In the genomic region with DNA sequence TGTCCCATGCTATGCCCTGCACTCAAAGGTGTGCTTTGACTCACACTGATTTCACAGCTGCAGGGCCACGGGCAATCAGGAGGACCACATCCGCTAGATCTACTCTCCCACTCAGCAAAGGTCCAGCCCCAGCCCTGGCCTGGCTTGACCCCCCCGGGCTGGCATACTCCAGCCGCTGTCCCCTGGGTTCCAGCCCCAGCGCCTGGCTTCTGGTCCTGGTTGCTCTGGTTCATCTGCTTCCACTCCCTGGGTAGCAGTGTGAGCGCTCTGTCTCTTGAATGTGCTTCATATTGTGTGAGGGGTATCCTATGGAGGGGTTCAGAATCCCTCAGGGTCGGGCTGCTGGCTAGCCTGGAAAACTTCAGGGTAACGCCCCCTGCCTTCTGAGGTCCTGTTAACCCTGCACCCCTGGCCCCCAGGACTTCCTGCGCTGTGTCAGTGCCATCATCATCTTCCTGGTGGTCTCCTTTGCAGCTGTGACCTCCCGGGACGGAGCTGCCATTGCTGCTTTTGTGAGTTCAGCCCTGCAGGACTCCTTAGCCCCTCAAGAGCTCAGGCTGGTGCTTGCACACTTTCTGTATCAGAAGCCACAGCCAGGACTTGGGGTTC, we compare ENCODE assay signal across 22 cellular contexts. TPM values are rescaled to one million over a fixed set of nuclear protein-coding genes. Genes with fewer than 3 reads are reported as not detected.
A peak's percentile ranks its signal among the peaks of the same experiment; 100 is the strongest.
DNase-seq lines count a peak whose midpoint lies in the region; ATAC-seq, FAIRE-seq and TF ChIP-seq lines count a peak whose summit lies in the region.
"Had no signal": no experiment of that assay in that cellular context is flagged by ENCODE, and none has a peak within 500 bp of the region (broad histone marks: within the 10 kb centered on the region; RNA-seq: fewer than 3 reads in every experiment).

No MANE protein-coding gene starts in this region.

- no peaks in the 10 kb centered on the region for H3K79me2 ChIP-seq in HepG2 (ENCODE audit: insufficient read depth, low read length)
- no peaks in the 10 kb centered on the region for H3K79me2 ChIP-seq in neural progenitor cell (ENCODE audit: low read depth)

- no peak overlapping the region for H3K27ac Mint-ChIP-seq in neural progenitor cell
- H3K27ac Mint-ChIP-seq: CD4-positive, alpha-beta memory T cell had no signal

- TF ChIP-seq POLR2A in HepG2 (IDR thresholded peaks at IDR 0.05; ENCODE audit: insufficient read depth in 1 of 2, low read depth in 2 of 2, low read length in 2 of 2) (no peak), right lobe of liver (IDR thresholded peaks at IDR 0.05) (no peak)

- no TSS peak for BruUV-seq in HepG2 (replicated peaks; lab: Mats Ljungman, UMichigan)

- H4K20me1 ChIP-seq in HepG2 (ENCODE audit: insufficient read depth, low read length) (no peaks in the 10 kb centered on the region), neural progenitor cell (ENCODE audit: low read depth) (no peaks in the 10 kb centered on the region)

- H3K9me3 Mint-ChIP-seq in neural progenitor cell: no peaks in the 10 kb centered on the region
- H3K9me3 Mint-ChIP-seq: CD4-positive, alpha-beta memory T cell had no signal

- peaks cover 12% of the 10 kb centered on the region for H3F3A ChIP-seq in neural progenitor cell (ENCODE audit: low read depth)

- POLR2A ChIA-PET in HepG2 (lab: Yijun Ruan, JAX): interaction anchor here (1.2 kb wide), 1 partner anchor 52 kb away, joined by 3 read pairs; no protein-coding TSS in a partner anchor

- no peak overlapping the region for H3K27ac ChIP-seq in HepG2 (ENCODE audit: extremely low read length, insufficient read depth, low read length)
- H3K27ac ChIP-seq in right lobe of liver: no peak overlapping the region
- H3K27ac ChIP-seq in heart right ventricle: no peak overlapping the region
- H3K27ac ChIP-seq in neural progenitor cell: no peak overlapping the region
- H3K27ac ChIP-seq: GM23248, HL-60 had no signal

- DNase-seq in HepG2 (ENCODE audit: low spot score) (no peak), right lobe of liver (no peak), heart right ventricle (no peak), neural progenitor cell (ENCODE audit: low spot score) (no peak), HT-29 (ENCODE audit: low spot score) (no peak), D341Med (ENCODE audit: low spot score) (no peak)
- DNase-seq: BE2C; CD4-positive, alpha-beta memory T cell; GF-D8; GM23248; MM.1S; NCI-H1092; NCI-H146; NCI-H2081 treated with DMSO at 0.1 percent for 48 hours had no signal

- in situ Hi-C loops in HepG2 (cut with HindIII; ENCODE audit: extremely low pct_ligation_motif_present, low pct_unique_long_range_greater_than_20kb): loop anchor here (5.0 kb wide), 2 partner anchors 51 to 116 kb away; no protein-coding TSS in a partner anchor

- TF ChIP-seq EP300 in HepG2 (IDR thresholded peaks at IDR 0.05; ENCODE audit: low read depth in 2 of 2, low read length in 2 of 2): no peak
- no peak for TF ChIP-seq EP300 in HepG2 (CRISPR knock-in tag; IDR thresholded peaks at IDR 0.05; ENCODE audit: borderline replicate concordance)

- H3K4me1 ChIP-seq in HepG2 (ENCODE audit: insufficient read depth, low read length) (no peaks in the 10 kb centered on the region), right lobe of liver (no peaks in the 10 kb centered on the region), heart right ventricle (peaks cover 0 to 39% (median 8%) of the 10 kb centered on the region in 9 donors), neural progenitor cell (peaks cover 13% of the 10 kb centered on the region)
- H3K4me1 ChIP-seq: BE2C, HAP-1 had no signal

- H3K4me1 Mint-ChIP-seq in neural progenitor cell: peaks cover 31% of the 10 kb centered on the region
- H3K4me1 Mint-ChIP-seq: CD4-positive, alpha-beta memory T cell had no signal

- no peak overlapping the region for H3K4me2 ChIP-seq in HepG2 (ENCODE audit: low read depth, low read length)
- no peak overlapping the region for H3K4me2 ChIP-seq in neural progenitor cell

- peaks cover 7% of the 10 kb centered on the region for H3K27me3 Mint-ChIP-seq in neural progenitor cell (ENCODE audit: insufficient read depth, low read depth)

- CTCF ChIA-PET in HepG2 (lab: Yijun Ruan, JAX; ENCODE audit: low intra/inter-chr PET ratio, low total read pairs): interaction anchor here (5.1 to 5.9 kb wide), 2 partner anchors 51 to 113 kb away, joined by 96 to 111 read pairs; no protein-coding TSS in a partner anchor

- intact Hi-C loops in HepG2 (cut with micrococcal nuclease; ENCODE audit: unreplicated experiment) (no loop called here), right lobe of liver (cut with DNase I) (loop anchor here (5.0 to 10.0 kb wide), 4 partner anchors 46 to 114 kb away; no protein-coding TSS in a partner anchor), heart right ventricle (cut with DNase I) (loop anchor here in 6 of 10 donors (5.0 to 10.0 kb wide), 4 partner anchors 51 to 116 kb away; no protein-coding TSS in a partner anchor)

- 10% methylated on average over 11 of the region's 11 CpGs for WGBS in HepG2 (ENCODE audit: low lambda C conversion rate)
- 59% methylated on average over 5 of the region's 11 CpGs for WGBS in right lobe of liver (ENCODE audit: insufficient coverage, low coverage, low lambda C conversion rate, missing lambda C conversion rate)
- 66 to 70% methylated on average over 11 of the region's 11 CpGs for WGBS in heart right ventricle, 2 donors

- ATAC-seq in HepG2: no peak
- no peak for ATAC-seq in right lobe of liver
- ATAC-seq in heart right ventricle: peak in 6 of 8 donors; percentile 2 to 35 (median 9)
- no peak for ATAC-seq in HG02571 (IDR thresholded peaks at IDR 0.05; ENCODE audit: unreplicated experiment)
- ATAC-seq: Panc1 had no signal

- H3K9me3 ChIP-seq in HepG2 (ENCODE audit: low read length) (no peaks in the 10 kb centered on the region), right lobe of liver (no peaks in the 10 kb centered on the region), heart right ventricle (no peaks in the 10 kb centered on the region), neural progenitor cell (ENCODE audit: low read depth) (no peaks in the 10 kb centered on the region)
- H3K9me3 ChIP-seq: BE2C, HAP-1 had no signal

- TF ChIP-seq CTCF in HepG2 (CRISPR knock-in tag; IDR thresholded peaks at IDR 0.05): no peak
- no peak for TF ChIP-seq CTCF in right lobe of liver (IDR thresholded peaks at IDR 0.05)
- TF ChIP-seq CTCF in heart right ventricle (IDR thresholded peaks at IDR 0.05): no peak
- TF ChIP-seq CTCF in neural progenitor cell (IDR thresholded peaks at IDR 0.05): no peak

- no peaks in the 10 kb centered on the region for H3K36me3 Mint-ChIP-seq in neural progenitor cell
- H3K36me3 Mint-ChIP-seq: CD4-positive, alpha-beta memory T cell had no signal

- H3K27me3 ChIP-seq in HepG2 (ENCODE audit: control insufficient read depth in 1 of 2, insufficient read depth in 2 of 2, low read length in 2 of 2): peaks cover 26 to 89% of the 10 kb centered on the region in 2 experiments
- no peaks in the 10 kb centered on the region for H3K27me3 ChIP-seq in right lobe of liver
- peaks cover 0 to 7% (median 0%) of the 10 kb centered on the region in 7 donors for H3K27me3 ChIP-seq in heart right ventricle
- H3K27me3 ChIP-seq in neural progenitor cell: no peaks in the 10 kb centered on the region
- H3K27me3 ChIP-seq: BE2C had no signal

- H3K4me3 Mint-ChIP-seq in neural progenitor cell: peak overlapping the region; percentile 8
- H3K4me3 Mint-ChIP-seq: CD4-positive, alpha-beta memory T cell had no signal

- H3K9ac ChIP-seq in HepG2 (ENCODE audit: insufficient read depth, low read depth, low read length) (no peak overlapping the region), neural progenitor cell (no peak overlapping the region)
- H3K9ac ChIP-seq: GM23248 had no signal

- FAIRE-seq in HepG2 (lab: Jason Lieb, UNC): no peak
- FAIRE-seq: A204.1, HTR-8/SVneo had no signal

- TF ChIP-seq RAD21 in HepG2 (CRISPR knock-in tag; IDR thresholded peaks at IDR 0.05): no peak

- H2AFZ ChIP-seq in HepG2 (ENCODE audit: low read length) (no peak overlapping the region), neural progenitor cell (replicated peaks) (no peak overlapping the region)
- H2AFZ ChIP-seq: GM23248 had no signal

- H3K36me3 ChIP-seq in HepG2 (replicated peaks in 1 of 2; ENCODE audit: control insufficient read depth in 1 of 2, insufficient read depth in 2 of 2, low read length in 2 of 2): no peaks in the 10 kb centered on the region
- no peaks in the 10 kb centered on the region for H3K36me3 ChIP-seq in right lobe of liver
- peaks cover 0 to 36% (median 8%) of the 10 kb centered on the region in 9 donors for H3K36me3 ChIP-seq in heart right ventricle
- H3K36me3 ChIP-seq in neural progenitor cell: no peaks in the 10 kb centered on the region
- H3K36me3 ChIP-seq: BE2C, HAP-1 had no signal

- H3K4me3 ChIP-seq in HepG2 (replicated peaks in 1 of 3; ENCODE audit: insufficient read depth in 1 of 3, low read depth in 2 of 3, low read length in 3 of 3): no peak overlapping the region
- no peak overlapping the region for H3K4me3 ChIP-seq in right lobe of liver
- H3K4me3 ChIP-seq in heart right ventricle: no peak overlapping the region
- H3K4me3 ChIP-seq in neural progenitor cell: no peak overlapping the region
- H3K4me3 ChIP-seq: GM23248, HAP-1 had no signal

RNA-seq across cellular contexts. Expression of gene CMTM5, which starts 1.9 kb away (rescaled TPM):
- total RNA-seq in HepG2 (2016; rRNA removed; fragmentation: Illumina TruSeq; extraction: Trizol): not detected in 2 replicates
- not detected in 2 replicates for total RNA-seq in HepG2 (2016; cell fraction: cytosol; rRNA removed; fragmentation: Illumina TruSeq; extraction: Trizol; ENCODE audit: low read depth)
- total RNA-seq in HepG2 (2016; cell fraction: insoluble cytoplasmic fraction; rRNA removed; fragmentation: Illumina TruSeq; extraction: Trizol): not detected in 2 replicates
- total RNA-seq in HepG2 (2016; cell fraction: membrane; rRNA removed; fragmentation: Illumina TruSeq; extraction: Trizol): not detected in 2 replicates
- not detected in 2 replicates for total RNA-seq in HepG2 (2016; cell fraction: nucleus; rRNA removed; fragmentation: Illumina TruSeq; extraction: Trizol)
- polyA plus RNA-seq in HepG2 (2011; rRNA removed): not detected in 2 replicates
- polyA plus RNA-seq in HepG2 (2011; cell fraction: cytosol; rRNA removed): not detected in 2 replicates
- not detected in 2 replicates for polyA plus RNA-seq in HepG2 (2011; cell fraction: nucleus; rRNA removed)
- polyA plus RNA-seq in HepG2 (2012): not detected in 2 replicates
- polyA plus RNA-seq in HepG2 (2016; cell fraction: cytosol; fragmentation: Illumina TruSeq; extraction: Trizol; ENCODE audit: low read depth): not detected in 2 replicates
- polyA plus RNA-seq in HepG2 (2016; cell fraction: insoluble cytoplasmic fraction; fragmentation: Illumina TruSeq; extraction: Trizol; ENCODE audit: low read depth): not detected in 2 replicates
- not detected in 2 replicates for polyA plus RNA-seq in HepG2 (2016; cell fraction: membrane; fragmentation: Illumina TruSeq; extraction: Trizol; ENCODE audit: low read depth)
- not detected in 2 replicates for polyA plus RNA-seq in HepG2 (2016; cell fraction: nucleus; fragmentation: Illumina TruSeq; extraction: Trizol; ENCODE audit: insufficient read depth, low read depth)
- polyA minus RNA-seq in HepG2 (2011; rRNA and poly(A)+ RNA removed; ENCODE audit: low replicate concordance): not detected in 2 replicates
- polyA minus RNA-seq in HepG2 (2011; cell fraction: cytosol; rRNA and poly(A)+ RNA removed): not detected in 2 replicates
- not detected in 2 replicates for polyA minus RNA-seq in HepG2 (2011; cell fraction: nucleus; rRNA and poly(A)+ RNA removed)
- under 1 TPM in 2 of 6 experiments, not detected in 4; 0.32 to 0.49 TPM for total RNA-seq in right lobe of liver
- total RNA-seq in heart right ventricle: under 1 TPM in 3 of 10 donors, not detected in 7; 0.32 to 0.53 (median 0.49) TPM
- 1 to 10 TPM; 2.9 to 5.3 TPM for polyA plus RNA-seq in heart right ventricle
- 4.3 and 6.9 TPM in 2 replicates for total RNA-seq in neural progenitor cell (ENCODE audit: low replicate concordance)
- not detected in 2 replicates for total RNA-seq in HT-29 (2014; rRNA removed; shearing (Covaris generic))
- total RNA-seq: CD4-positive, alpha-beta memory T cell; GM23248; LHCN-M2; NCI-H460 had no signal
- polyA plus RNA-seq: CD4-positive, alpha-beta memory T cell; GM23248 had no signal

RNA-seq across cellular contexts. Expression of gene IL25, which starts 6.1 kb away (rescaled TPM):
- total RNA-seq in HepG2 (2016; rRNA removed; fragmentation: Illumina TruSeq; extraction: Trizol) (not detected in 2 replicates), right lobe of liver (not detected), heart right ventricle (under 1 TPM in 1 of 10 donors, not detected in 9; 0.29 TPM), neural progenitor cell (ENCODE audit: low replicate concordance) (not detected in 2 replicates)
- not detected in 2 replicates for total RNA-seq in HepG2 (2016; cell fraction: cytosol; rRNA removed; fragmentation: Illumina TruSeq; extraction: Trizol; ENCODE audit: low read depth)
- total RNA-seq in HepG2 (2016; cell fraction: insoluble cytoplasmic fraction; rRNA removed; fragmentation: Illumina TruSeq; extraction: Trizol): not detected in 2 replicates
- not detected in 2 replicates for total RNA-seq in HepG2 (2016; cell fraction: membrane; rRNA removed; fragmentation: Illumina TruSeq; extraction: Trizol)
- not detected in 2 replicates for total RNA-seq in HepG2 (2016; cell fraction: nucleus; rRNA removed; fragmentation: Illumina TruSeq; extraction: Trizol)
- polyA plus RNA-seq in HepG2 (2011; rRNA removed) (not detected in 2 replicates), heart right ventricle (not detected)
- polyA plus RNA-seq in HepG2 (2011; cell fraction: cytosol; rRNA removed): not detected in 2 replicates
- not detected in 2 replicates for polyA plus RNA-seq in HepG2 (2011; cell fraction: nucleus; rRNA removed)
- not detected in 2 replicates for polyA plus RNA-seq in HepG2 (2012)
- not detected in 2 replicates for polyA plus RNA-seq in HepG2 (2016; cell fraction: cytosol; fragmentation: Illumina TruSeq; extraction: Trizol; ENCODE audit: low read depth)
- polyA plus RNA-seq in HepG2 (2016; cell fraction: insoluble cytoplasmic fraction; fragmentation: Illumina TruSeq; extraction: Trizol; ENCODE audit: low read depth): not detected in 2 replicates
- polyA plus RNA-seq in HepG2 (2016; cell fraction: membrane; fragmentation: Illumina TruSeq; extraction: Trizol; ENCODE audit: low read depth): not detected in 2 replicates
- polyA plus RNA-seq in HepG2 (2016; cell fraction: nucleus; fragmentation: Illumina TruSeq; extraction: Trizol; ENCODE audit: insufficient read depth, low read depth): not detected in 2 replicates
- not detected in 2 replicates for polyA minus RNA-seq in HepG2 (2011; rRNA and poly(A)+ RNA removed; ENCODE audit: low replicate concordance)
- not detected in 2 replicates for polyA minus RNA-seq in HepG2 (2011; cell fraction: cytosol; rRNA and poly(A)+ RNA removed)
- not detected in 2 replicates for polyA minus RNA-seq in HepG2 (2011; cell fraction: nucleus; rRNA and poly(A)+ RNA removed)
- not detected in 2 replicates for total RNA-seq in HT-29 (2014; rRNA removed; shearing (Covaris generic))
- total RNA-seq: CD4-positive, alpha-beta memory T cell; GM23248; LHCN-M2; NCI-H460 had no signal
- polyA plus RNA-seq: CD4-positive, alpha-beta memory T cell; GM23248 had no signal

RNA-seq across cellular contexts. Expression of gene EFS, which starts 13.7 kb away (rescaled TPM):
- total RNA-seq in HepG2 (2016; rRNA removed; fragmentation: Illumina TruSeq; extraction: Trizol) (not detected in 2 replicates), right lobe of liver (under 1 TPM; 0.19 to 0.60 (median 0.39) TPM), heart right ventricle (1 to 10 TPM; 1.1 to 3.7 (median 2.2) TPM), neural progenitor cell (ENCODE audit: low replicate concordance) (21.7 and 74.3 TPM in 2 replicates)
- total RNA-seq in HepG2 (2016; cell fraction: cytosol; rRNA removed; fragmentation: Illumina TruSeq; extraction: Trizol; ENCODE audit: low read depth): not detected in 2 replicates
- total RNA-seq in HepG2 (2016; cell fraction: insoluble cytoplasmic fraction; rRNA removed; fragmentation: Illumina TruSeq; extraction: Trizol): not detected in 2 replicates
- total RNA-seq in HepG2 (2016; cell fraction: membrane; rRNA removed; fragmentation: Illumina TruSeq; extraction: Trizol): not detected in 2 replicates
- total RNA-seq in HepG2 (2016; cell fraction: nucleus; rRNA removed; fragmentation: Illumina TruSeq; extraction: Trizol): not detected in 2 replicates
- polyA plus RNA-seq in HepG2 (2011; rRNA removed) (not detected in 2 replicates), heart right ventricle (1 to 10 TPM; 3.7 to 6.0 TPM)
- polyA plus RNA-seq in HepG2 (2011; cell fraction: cytosol; rRNA removed): 0.03 and 0.04 TPM in 2 replicates
- 0.05 TPM in 2 replicates for polyA plus RNA-seq in HepG2 (2011; cell fraction: nucleus; rRNA removed)
- polyA plus RNA-seq in HepG2 (2012): not detected in 2 replicates
- polyA plus RNA-seq in HepG2 (2016; cell fraction: cytosol; fragmentation: Illumina TruSeq; extraction: Trizol; ENCODE audit: low read depth): not detected in 2 replicates
- not detected in 2 replicates for polyA plus RNA-seq in HepG2 (2016; cell fraction: insoluble cytoplasmic fraction; fragmentation: Illumina TruSeq; extraction: Trizol; ENCODE audit: low read depth)
- polyA plus RNA-seq in HepG2 (2016; cell fraction: membrane; fragmentation: Illumina TruSeq; extraction: Trizol; ENCODE audit: low read depth): not detected in 2 replicates
- not detected in 2 replicates for polyA plus RNA-seq in HepG2 (2016; cell fraction: nucleus; fragmentation: Illumina TruSeq; extraction: Trizol; ENCODE audit: insufficient read depth, low read depth)
- polyA minus RNA-seq in HepG2 (2011; rRNA and poly(A)+ RNA removed; ENCODE audit: low replicate concordance): not detected in 2 replicates
- polyA minus RNA-seq in HepG2 (2011; cell fraction: cytosol; rRNA and poly(A)+ RNA removed): not detected in 2 replicates
- polyA minus RNA-seq in HepG2 (2011; cell fraction: nucleus; rRNA and poly(A)+ RNA removed): not detected in 2 replicates
- not detected in 2 replicates for total RNA-seq in HT-29 (2014; rRNA removed; shearing (Covaris generic))
- total RNA-seq: CD4-positive, alpha-beta memory T cell; LHCN-M2 had no signal
- polyA plus RNA-seq: CD4-positive, alpha-beta memory T cell had no signal

RNA-seq across cellular contexts. Expression of gene SLC22A17, which starts 26.0 kb away (rescaled TPM):
- total RNA-seq in HepG2 (2016; rRNA removed; fragmentation: Illumina TruSeq; extraction: Trizol): 0.48 and 0.95 TPM in 2 replicates
- 0.30 TPM in 1 of 2 replicates, not detected in the other for total RNA-seq in HepG2 (2016; cell fraction: cytosol; rRNA removed; fragmentation: Illumina TruSeq; extraction: Trizol; ENCODE audit: low read depth)
- 0.21 and 0.91 TPM in 2 replicates for total RNA-seq in HepG2 (2016; cell fraction: insoluble cytoplasmic fraction; rRNA removed; fragmentation: Illumina TruSeq; extraction: Trizol)
- total RNA-seq in HepG2 (2016; cell fraction: membrane; rRNA removed; fragmentation: Illumina TruSeq; extraction: Trizol): 0.12 and 0.31 TPM in 2 replicates
- 1.2 TPM in 2 replicates for total RNA-seq in HepG2 (2016; cell fraction: nucleus; rRNA removed; fragmentation: Illumina TruSeq; extraction: Trizol)
- polyA plus RNA-seq in HepG2 (2011; rRNA removed): 1.1 and 1.8 TPM in 2 replicates
- polyA plus RNA-seq in HepG2 (2011; cell fraction: cytosol; rRNA removed): 0.69 and 0.98 TPM in 2 replicates
- 9.4 and 11.6 TPM in 2 replicates for polyA plus RNA-seq in HepG2 (2011; cell fraction: nucleus; rRNA removed)
- 1.7 and 2.3 TPM in 2 replicates for polyA plus RNA-seq in HepG2 (2012)
- 0.12 and 0.14 TPM in 2 replicates for polyA plus RNA-seq in HepG2 (2016; cell fraction: cytosol; fragmentation: Illumina TruSeq; extraction: Trizol; ENCODE audit: low read depth)
- polyA plus RNA-seq in HepG2 (2016; cell fraction: insoluble cytoplasmic fraction; fragmentation: Illumina TruSeq; extraction: Trizol; ENCODE audit: low read depth): 0.27 and 0.67 TPM in 2 replicates
- polyA plus RNA-seq in HepG2 (2016; cell fraction: membrane; fragmentation: Illumina TruSeq; extraction: Trizol; ENCODE audit: low read depth): 0.16 and 0.19 TPM in 2 replicates
- polyA plus RNA-seq in HepG2 (2016; cell fraction: nucleus; fragmentation: Illumina TruSeq; extraction: Trizol; ENCODE audit: insufficient read depth, low read depth): 3.6 and 3.8 TPM in 2 replicates
- polyA minus RNA-seq in HepG2 (2011; rRNA and poly(A)+ RNA removed; ENCODE audit: low replicate concordance): 3.1 TPM in 1 of 2 replicates, not detected in the other
- polyA minus RNA-seq in HepG2 (2011; cell fraction: cytosol; rRNA and poly(A)+ RNA removed): 0.59 and 1.5 TPM in 2 replicates
- 0.99 and 1.9 TPM in 2 replicates for polyA minus RNA-seq in HepG2 (2011; cell fraction: nucleus; rRNA and poly(A)+ RNA removed)
- total RNA-seq in right lobe of liver: 1 to 10 TPM; 1.5 to 2.7 (median 2.1) TPM
- 10 to 100 TPM in 4 of 10 donors, 1 to 10 TPM in 6; 4.8 to 18.9 (median 9.6) TPM for total RNA-seq in heart right ventricle
- 10 to 100 TPM in 1 of 2 donors, 1 to 10 TPM in 1; 9.9 to 10.6 TPM for polyA plus RNA-seq in heart right ventricle
- 22.2 and 80.8 TPM in 2 replicates for total RNA-seq in neural progenitor cell (ENCODE audit: low replicate concordance)
- not detected in 2 replicates for total RNA-seq in HT-29 (2014; rRNA removed; shearing (Covaris generic))

RNA-seq across cellular contexts. Expression of gene MYH6, which starts 29.4 kb away (rescaled TPM):
- total RNA-seq in HepG2 (2016; rRNA removed; fragmentation: Illumina TruSeq; extraction: Trizol) (not detected in 2 replicates), right lobe of liver (under 1 TPM in 5 of 6 experiments, not detected in 1; 0.07 to 1.00 (median 0.13) TPM), heart right ventricle (1,000 to 10,000 TPM in 2 of 10 donors, 100 to 1,000 TPM in 6, 10 to 100 TPM in 2; 76.6 to 7,525 (median 125) TPM), neural progenitor cell (ENCODE audit: low replicate concordance) (0.03 TPM in 1 of 2 replicates, not detected in the other)
- not detected in 2 replicates for total RNA-seq in HepG2 (2016; cell fraction: cytosol; rRNA removed; fragmentation: Illumina TruSeq; extraction: Trizol; ENCODE audit: low read depth)
- not detected in 2 replicates for total RNA-seq in HepG2 (2016; cell fraction: insoluble cytoplasmic fraction; rRNA removed; fragmentation: Illumina TruSeq; extraction: Trizol)
- total RNA-seq in HepG2 (2016; cell fraction: membrane; rRNA removed; fragmentation: Illumina TruSeq; extraction: Trizol): not detected in 2 replicates
- not detected in 2 replicates for total RNA-seq in HepG2 (2016; cell fraction: nucleus; rRNA removed; fragmentation: Illumina TruSeq; extraction: Trizol)
- polyA plus RNA-seq in HepG2 (2011; rRNA removed) (0.01 TPM in 1 of 2 replicates, not detected in the other), heart right ventricle (1,000 to 10,000 TPM; 3,967 to 5,106 TPM)
- polyA plus RNA-seq in HepG2 (2011; cell fraction: cytosol; rRNA removed): not detected in 2 replicates
- polyA plus RNA-seq in HepG2 (2011; cell fraction: nucleus; rRNA removed): not detected in 2 replicates
- not detected in 2 replicates for polyA plus RNA-seq in HepG2 (2012)
- polyA plus RNA-seq in HepG2 (2016; cell fraction: cytosol; fragmentation: Illumina TruSeq; extraction: Trizol; ENCODE audit: low read depth): not detected in 2 replicates
- not detected in 2 replicates for polyA plus RNA-seq in HepG2 (2016; cell fraction: insoluble cytoplasmic fraction; fragmentation: Illumina TruSeq; extraction: Trizol; ENCODE audit: low read depth)
- polyA plus RNA-seq in HepG2 (2016; cell fraction: membrane; fragmentation: Illumina TruSeq; extraction: Trizol; ENCODE audit: low read depth): not detected in 2 replicates
- not detected in 2 replicates for polyA plus RNA-seq in HepG2 (2016; cell fraction: nucleus; fragmentation: Illumina TruSeq; extraction: Trizol; ENCODE audit: insufficient read depth, low read depth)
- not detected in 2 replicates for polyA minus RNA-seq in HepG2 (2011; rRNA and poly(A)+ RNA removed; ENCODE audit: low replicate concordance)
- polyA minus RNA-seq in HepG2 (2011; cell fraction: cytosol; rRNA and poly(A)+ RNA removed): not detected in 2 replicates
- polyA minus RNA-seq in HepG2 (2011; cell fraction: nucleus; rRNA and poly(A)+ RNA removed): not detected in 2 replicates
- total RNA-seq in HT-29 (2014; rRNA removed; shearing (Covaris generic)): not detected in 2 replicates
- total RNA-seq: CD4-positive, alpha-beta memory T cell; GM23248; LHCN-M2; NCI-H460 had no signal
- polyA plus RNA-seq: CD4-positive, alpha-beta memory T cell; GM23248 had no signal

Comparison
In these comparisons a context has a peak if more than half of its experiments do, and no peak if none do; other contexts are left out.
1. ATAC-seq: peak in heart right ventricle (6 of 8); none in HepG2 (single experiment), right lobe of liver (0 of 4) and HG02571 (single experiment).